In the genomic region with DNA sequence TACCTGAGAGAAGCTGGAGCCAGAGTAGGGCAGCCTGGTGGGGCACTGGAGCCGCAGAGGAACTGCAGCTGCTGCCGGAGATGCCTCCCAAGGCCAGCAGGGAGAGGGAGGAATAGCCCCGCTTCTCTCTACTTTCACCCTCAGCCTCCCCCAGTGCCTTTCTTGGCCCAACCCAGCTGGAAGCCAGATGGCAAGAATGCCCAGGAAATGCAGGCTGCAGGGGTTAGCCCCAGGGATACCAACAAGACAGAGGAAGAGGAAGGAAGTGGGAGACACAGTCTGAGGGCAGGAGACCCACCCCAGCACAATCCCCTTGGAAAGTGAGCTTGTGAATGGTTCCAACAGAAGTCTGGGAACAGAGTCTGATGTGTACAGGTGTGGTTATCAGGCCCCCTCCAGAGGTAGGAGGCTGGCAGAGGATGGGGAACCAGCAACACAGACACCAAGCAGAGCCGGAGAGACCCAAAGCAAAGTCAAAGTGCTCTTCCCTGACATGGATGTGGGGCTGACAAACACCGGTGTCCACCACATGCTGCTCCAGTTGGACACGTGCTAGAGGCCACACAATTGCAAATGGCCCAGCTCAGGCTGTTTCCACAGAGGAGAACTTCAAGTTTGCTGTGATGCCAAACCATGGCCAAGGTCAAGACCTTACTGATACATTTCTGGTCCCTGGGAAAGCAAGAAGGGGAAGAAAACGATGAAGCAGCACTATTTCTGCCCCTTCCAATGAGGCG, we compare ENCODE assay signal across 28 cellular contexts.
"Had no signal": no experiment of that assay in that cellular context is flagged by ENCODE, and none has a peak within 500 bp of the region (broad histone marks: within the 10 kb centered on the region; RNA-seq: fewer than 3 reads in every experiment).

No MANE protein-coding gene starts in this region.

- H2AFZ ChIP-seq: hepatocyte, parathyroid adenoma had no signal

- ATAC-seq: foreskin keratinocyte; gastroesophageal sphincter; heart left ventricle; left cardiac atrium; left lung; mucosa of descending colon; natural killer cell treated with Interleukin-12 subunit alpha and Interleukin-12 subunit beta and Interleukin-15 and Interleukin-18, amount 100 ng/mL, for 72 hours; sciatic nerve; stimulated activated naive CD8-positive, alpha-beta T cell treated with anti-CD3 and anti-CD28 coated beads, Interleukin-15, amount 100 ng/mL, for 72 hours had no signal

- H3K27ac ChIP-seq: esophagus muscularis mucosa, foreskin keratinocyte, gastroesophageal sphincter, heart left ventricle, hepatocyte, left lung, parathyroid adenoma, thyroid gland, vagina had no signal

- H3K9me3 Mint-ChIP-seq: natural killer cell treated with Interleukin-12 subunit alpha and Interleukin-12 subunit beta and Interleukin-15 and Interleukin-18, amount 100 ng/mL, for 72 hours; neural crest cell had no signal

- H3K36me3 Mint-ChIP-seq: mesothelial cell of epicardium; natural killer cell treated with Interleukin-12 subunit alpha and Interleukin-12 subunit beta and Interleukin-15 and Interleukin-18, amount 100 ng/mL, for 72 hours had no signal

- H3K4me2 ChIP-seq: hepatocyte, smooth muscle cell had no signal

- H3K4me3 Mint-ChIP-seq: dendritic cell treated with granulocyte-macrophage colony-stimulating factor and Interleukin-4, amounts not matched to agents 40 ng/mL and 50 ng/mL, for 4 days; mesothelial cell of epicardium; natural killer cell treated with Interleukin-12 subunit alpha and Interleukin-12 subunit beta and Interleukin-15 and Interleukin-18, amount 100 ng/mL, for 72 hours; neural crest cell; stimulated activated naive CD8-positive, alpha-beta T cell treated with anti-CD3 and anti-CD28 coated beads, Interleukin-15, amount 100 ng/mL, for 72 hours had no signal

- DNase-seq: effector CD8-positive, alpha-beta T cell; foreskin keratinocyte; heart left ventricle; left cardiac atrium; left lung; mesenchymal stem cell; mucosa of descending colon; naive B cell; stimulated activated CD4-positive, alpha-beta T cell treated with anti-CD3 and anti-CD28 coated beads, Interleukin-12 subunit alpha, Interleukin-12 subunit beta, amount 100 ng/mL, for 4 hours; stimulated activated CD4-positive, alpha-beta T cell treated with anti-CD3 and anti-CD28 coated beads, Interleukin-1b, Interleukin-23, amount 100 ng/mL, for 48 hours; stimulated activated CD4-positive, alpha-beta T cell treated with anti-CD3 and anti-CD28 coated beads, Interleukin-4, amount 100 ng/mL, for 1 hour; stimulated activated CD8-positive, alpha-beta memory T cell treated with anti-CD3 and anti-CD28 coated beads, Interleukin-4, amount 100 ng/mL, for 48 hours; stimulated activated naive CD4-positive, alpha-beta T cell; stimulated activated naive CD8-positive, alpha-beta T cell treated with anti-CD3 and anti-CD28 coated beads, Interleukin-15, amount 100 ng/mL, for 72 hours; thyroid gland; trophoblast cell had no signal

- H3K4me3 ChIP-seq: esophagus muscularis mucosa, gastroesophageal sphincter, heart left ventricle, hepatocyte, left lung, mucosa of descending colon, smooth muscle cell, thyroid gland, vagina had no signal

- H3K27ac Mint-ChIP-seq: dendritic cell treated with granulocyte-macrophage colony-stimulating factor and Interleukin-4, amounts not matched to agents 40 ng/mL and 50 ng/mL, for 4 days; mesothelial cell of epicardium; natural killer cell treated with Interleukin-12 subunit alpha and Interleukin-12 subunit beta and Interleukin-15 and Interleukin-18, amount 100 ng/mL, for 72 hours; progenitor cell of endocrine pancreas; stimulated activated naive CD8-positive, alpha-beta T cell treated with anti-CD3 and anti-CD28 coated beads, Interleukin-15, amount 100 ng/mL, for 72 hours had no signal

- H3K4me1 Mint-ChIP-seq: neural crest cell; stimulated activated naive CD8-positive, alpha-beta T cell treated with anti-CD3 and anti-CD28 coated beads, Interleukin-15, amount 100 ng/mL, for 72 hours had no signal

- H3K9me3 ChIP-seq: mucosa of descending colon, thyroid gland, vagina had no signal

- H3K79me2 ChIP-seq: hepatocyte, parathyroid adenoma had no signal

- H3K36me3 ChIP-seq: esophagus muscularis mucosa, gastroesophageal sphincter, heart left ventricle, left lung, thyroid gland, vagina had no signal

- H3K27me3 ChIP-seq: esophagus muscularis mucosa, gastroesophageal sphincter, hepatocyte, left lung, vagina had no signal

- H3K4me1 ChIP-seq: esophagus muscularis mucosa, foreskin keratinocyte, gastroesophageal sphincter, heart left ventricle, left lung, parathyroid adenoma, thyroid gland, vagina had no signal
